17 cellular contexts compared by ENCODE assay signal in genomic region chr17:15038656-15039055, GRCh38.
DNase-seq lines count a peak whose midpoint lies in the region; ATAC-seq and TF ChIP-seq lines count a peak whose summit lies in the region.
"Had no signal": no experiment of that assay in that cellular context is flagged by ENCODE, and none has a peak within 500 bp of the region (broad histone marks: within the 10 kb centered on the region; RNA-seq: fewer than 3 reads in every experiment).

No MANE protein-coding gene starts in this region.

- H3K4me2 ChIP-seq in fibroblast of lung (ENCODE audit: extremely low read depth, insufficient read depth, low read length) (no peak overlapping the region), smooth muscle cell (peak overlapping the region; percentile 76)

- no peak for TF ChIP-seq CTCF in fibroblast of lung (conservative IDR thresholded peaks at IDR 0.05 in 1 of 2, IDR thresholded peaks at IDR 0.05 in 1 of 2; ENCODE audit: low read depth in 1 of 2, low read length in 2 of 2)
- no peak for TF ChIP-seq CTCF in smooth muscle cell (IDR thresholded peaks at IDR 0.05; ENCODE audit: borderline replicate concordance, insufficient read depth, poor library complexity, severe bottlenecking)

- H3K79me2 ChIP-seq in fibroblast of lung (ENCODE audit: control insufficient read depth, insufficient read depth, low read length) (no peaks in the 10 kb centered on the region), smooth muscle cell (ENCODE audit: low read depth) (no peaks in the 10 kb centered on the region)

- intact Hi-C loops in posterior vena cava (cut with DNase I) = no loop called here

- ATAC-seq in GM21825 (IDR thresholded peaks at IDR 0.05; ENCODE audit: unreplicated experiment) (no peak), HG03108 (IDR thresholded peaks at IDR 0.05; ENCODE audit: unreplicated experiment) (no peak), HG02642 (IDR thresholded peaks at IDR 0.05; ENCODE audit: poor library complexity, unreplicated experiment) (no peak)
- ATAC-seq: activated CD4-positive, CD25-positive, alpha-beta regulatory T cell treated with anti-CD3 and anti-CD28 coated beads, Interleukin-2, amount 50 U/mL, for 24 hours had no signal

- DNase-seq in GM04503 (ENCODE audit: low read depth) = peak; percentile 31
- DNase-seq in RPMI7951 (ENCODE audit: low read depth) = peak; percentile 22
- peak; percentile 1 to 40 for DNase-seq in fibroblast of lung (ENCODE audit: low read depth in 2 of 2)
- DNase-seq in smooth muscle cell (lab: John Stamatoyannopoulos, UW; ENCODE audit: unreplicated experiment) = no peak
- DNase-seq in posterior vena cava (ENCODE audit: low spot score) = no peak
- DNase-seq: activated naive CD4-positive, alpha-beta T cell; DMS79; KG1; NCI-H187; NCI-H510A treated with DMSO at 0.1 percent for 48 hours; stimulated activated naive CD4-positive, alpha-beta T cell; T-helper 1 cell had no signal

- H3K4me1 ChIP-seq in fibroblast of lung (ENCODE audit: control insufficient read depth, extremely low read depth, insufficient read depth, low read length) = no peaks in the 10 kb centered on the region
- H3K4me1 ChIP-seq in smooth muscle cell (ENCODE audit: low read depth) = peaks cover 12% of the 10 kb centered on the region

- no peaks in the 10 kb centered on the region for H3K27me3 ChIP-seq in fibroblast of lung (ENCODE audit: control insufficient read depth, insufficient read depth, low read length)
- no peaks in the 10 kb centered on the region for H3K27me3 ChIP-seq in smooth muscle cell (ENCODE audit: low read depth)

- H3K36me3 ChIP-seq in fibroblast of lung (ENCODE audit: control insufficient read depth, insufficient read depth, low read length) = no peaks in the 10 kb centered on the region
- no peaks in the 10 kb centered on the region for H3K36me3 ChIP-seq in smooth muscle cell (ENCODE audit: low read depth)

- no peaks in the 10 kb centered on the region for H3F3A ChIP-seq in smooth muscle cell (ENCODE audit: low read depth)

- H3K27ac ChIP-seq in fibroblast of lung (ENCODE audit: insufficient read depth, low read length) (no peak overlapping the region), smooth muscle cell (ENCODE audit: low read depth) (no peak overlapping the region)

- H3K4me3 ChIP-seq in fibroblast of lung (replicated peaks in 1 of 4; ENCODE audit: control extremely low read depth in 1 of 4, insufficient read depth in 1 of 4, low read depth in 3 of 4, low read length in 4 of 4) (no peak overlapping the region), smooth muscle cell (no peak overlapping the region)
- H3K4me3 ChIP-seq: skin epidermis had no signal

- H2AFZ ChIP-seq in fibroblast of lung (ENCODE audit: low read length) = no peak overlapping the region
- no peak overlapping the region for H2AFZ ChIP-seq in smooth muscle cell (ENCODE audit: low read depth)

- H4K20me1 ChIP-seq in fibroblast of lung (ENCODE audit: control insufficient read depth, extremely low read depth, insufficient read depth, low read length) (no peaks in the 10 kb centered on the region), smooth muscle cell (ENCODE audit: low read depth) (no peaks in the 10 kb centered on the region)

- 47% methylated on average over 5 of the region's 5 CpGs for WGBS in smooth muscle cell (ENCODE audit: low lambda C conversion rate)

- H3K9me3 ChIP-seq in fibroblast of lung (ENCODE audit: control insufficient read depth, insufficient read depth, low read depth, low read length) = no peaks in the 10 kb centered on the region
- H3K9me3 ChIP-seq in smooth muscle cell (replicated peaks; ENCODE audit: low read depth) = no peaks in the 10 kb centered on the region

- H3K9ac ChIP-seq in fibroblast of lung (ENCODE audit: insufficient read depth, low read length) = no peak overlapping the region
- H3K9ac ChIP-seq in smooth muscle cell (ENCODE audit: low read depth) = no peak overlapping the region

Comparison
In these comparisons a context has a peak if more than half of its experiments do, and no peak if none do; other contexts are left out.
1. DNase-seq: peak in GM04503 (single experiment), RPMI7951 (single experiment) and fibroblast of lung (2 of 2); none in smooth muscle cell (single experiment) and posterior vena cava (single experiment).